In genomic region chr10:114634607-114634974, GRCh38 we compare ENCODE assay signal across 8 cellular contexts. TPM values are rescaled to one million over a fixed set of nuclear protein-coding genes. Genes with fewer than 3 reads are reported as not detected.
DNase-seq lines count a peak whose midpoint lies in the region; ATAC-seq and TF ChIP-seq lines count a peak whose summit lies in the region.

No MANE protein-coding gene starts in this region.

- no peaks in the 10 kb centered on the region for H3K9me2 ChIP-seq in MM.1S (replicated peaks; ENCODE audit: insufficient read depth, low read length)

- H3K36me3 ChIP-seq in mesodermal cell (ENCODE audit: control insufficient read depth, insufficient read depth, low read length) = peaks cover under 1% of the 10 kb centered on the region
- H3K36me3 ChIP-seq in MM.1S (replicated peaks; ENCODE audit: insufficient read depth, low read length) = no peaks in the 10 kb centered on the region

- no peaks in the 10 kb centered on the region for H3K79me2 ChIP-seq in MM.1S (ENCODE audit: low read length)

- peak; percentile 96 for DNase-seq in ACHN
- DNase-seq in NCI-H1048 (lab: John Stamatoyannopoulos, UW) = peak; percentile 63
- DNase-seq in epidermal melanocyte (ENCODE audit: insufficient read length, low spot score) = peak; percentile 80
- no peak for DNase-seq in GM13977 (ENCODE audit: low spot score)
- no peak for DNase-seq in activated T-cell treated with anti-CD3 and anti-CD28 coated beads for 4 hours
- no peak for DNase-seq in MM.1S

- no peaks in the 10 kb centered on the region for H4K20me1 ChIP-seq in MM.1S (ENCODE audit: insufficient read depth, low read length)

- H3K4me3 ChIP-seq in mesodermal cell (ENCODE audit: extremely low read depth, insufficient read depth, low read length, poor library complexity, severe bottlenecking) (no peak overlapping the region), MM.1S (ENCODE audit: low read length) (no peak overlapping the region)

- H3K27ac ChIP-seq in mesodermal cell (ENCODE audit: low read depth, low read length, severe bottlenecking) (peak overlapping the region; percentile 94), MM.1S (ENCODE audit: low read length) (no peak overlapping the region)

- no peak overlapping the region for H3K4me2 ChIP-seq in MM.1S (ENCODE audit: low read depth, low read length)

- no peak overlapping the region for H3K9ac ChIP-seq in MM.1S (ENCODE audit: low read length)

- in situ Hi-C loops in ACHN (cut with HindIII; ENCODE audit: low pct_ligation_motif_present, low pct_unique_long_range_greater_than_20kb, low sequenced_read_pairs) = no loop called here
- in situ Hi-C loops in GM13977 (cut with MboI; ENCODE audit: low pct_unique_long_range_greater_than_20kb, low sequenced_read_pairs, unreplicated experiment) = no loop called here

- no peak for TF ChIP-seq CTCF in GM13977 (IDR thresholded peaks at IDR 0.05; ENCODE audit: extremely low read depth, insufficient read depth, missing control alignments)
- TF ChIP-seq CTCF in MM.1S (IDR thresholded peaks at IDR 0.05; ENCODE audit: low read length) = no peak

- WGBS in mesodermal cell (ENCODE audit: insufficient coverage in 2 of 2), 2 experiments = 12 to 40% methylated on average over 1 to 3 of the region's 4 CpGs

- H3K4me1 ChIP-seq in mesodermal cell (ENCODE audit: control insufficient read depth, insufficient read depth, low read length, poor library complexity, severe bottlenecking) (peaks cover 65% of the 10 kb centered on the region), MM.1S (ENCODE audit: low read length) (no peaks in the 10 kb centered on the region)

- H3K9me3 ChIP-seq in mesodermal cell (ENCODE audit: control insufficient read depth, low read length) = no peaks in the 10 kb centered on the region
- H3K9me3 ChIP-seq in MM.1S (replicated peaks; ENCODE audit: insufficient read depth, low read length) = no peaks in the 10 kb centered on the region

- ATAC-seq in HG03108 (IDR thresholded peaks at IDR 0.05; ENCODE audit: unreplicated experiment) = no peak

- H2AFZ ChIP-seq in MM.1S (ENCODE audit: low read length) = no peak overlapping the region

- no peaks in the 10 kb centered on the region for H3F3A ChIP-seq in MM.1S (ENCODE audit: insufficient read depth, low read length)

- H3K27me3 ChIP-seq in MM.1S (replicated peaks; ENCODE audit: insufficient read depth, low read length) = no peaks in the 10 kb centered on the region

RNA-seq across cellular contexts. Expression of gene ABLIM1, which starts 23.5 kb away (rescaled TPM):
- 23.9 TPM for polyA plus RNA-seq in mesodermal cell (2013, experiment 1 of 2)
- 19.0 TPM for polyA plus RNA-seq in mesodermal cell (2013, experiment 2 of 2)

Comparison
In these comparisons a context has a peak if more than half of its experiments do, and no peak if none do; other contexts are left out.
1. DNase-seq: peak in ACHN (single experiment), NCI-H1048 (single experiment) and epidermal melanocyte (single experiment); none in GM13977 (single experiment), activated T-cell treated with anti-CD3 and anti-CD28 coated beads for 4 hours (single experiment) and MM.1S (single experiment).